In the genomic region with DNA sequence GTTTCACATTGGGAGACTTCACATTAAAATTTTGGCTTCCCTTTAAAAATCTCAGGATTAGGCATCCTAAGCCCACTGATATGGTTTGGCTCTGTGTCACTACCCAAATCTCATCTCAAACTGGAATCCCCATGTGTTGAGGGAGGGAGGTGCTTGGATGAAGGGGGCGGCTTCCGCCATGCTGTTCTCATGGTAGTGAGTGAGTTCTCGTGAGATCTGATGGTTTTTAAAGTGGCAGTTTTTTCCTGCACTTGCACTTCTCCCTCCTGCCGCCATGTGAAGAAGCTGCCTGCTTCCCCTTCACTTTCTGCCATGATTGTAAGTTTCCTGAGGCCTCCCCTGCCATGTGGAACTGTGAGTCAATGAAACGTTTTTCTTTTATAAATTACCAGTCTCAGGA, we compare ENCODE assay signal across 25 cellular contexts.
DNase-seq lines count a peak whose midpoint lies in the region; ATAC-seq, FAIRE-seq and TF ChIP-seq lines count a peak whose summit lies in the region.
"Had no signal": no experiment of that assay in that cellular context is flagged by ENCODE, and none has a peak within 500 bp of the region (broad histone marks: within the 10 kb centered on the region; RNA-seq: fewer than 3 reads in every experiment).

No MANE protein-coding gene starts in this region.

- POLR2A ChIA-PET in K562 (lab: Yijun Ruan, JAX) = no interaction called here

- H3K79me2 ChIP-seq in GM23338 (replicated peaks; ENCODE audit: insufficient read depth) (no peaks in the 10 kb centered on the region), K562 (ENCODE audit: control insufficient read depth, insufficient read depth, low read length) (no peaks in the 10 kb centered on the region)

- H3K4me2 ChIP-seq in GM23338 (no peak overlapping the region), K562 (ENCODE audit: insufficient read depth, low read length) (no peak overlapping the region)
- H3K4me2 ChIP-seq: BLaER1 had no signal

- H3K9me2 ChIP-seq in GM23338 (ENCODE audit: insufficient read depth) = peaks cover 5% of the 10 kb centered on the region; the same call in 1 of the 2 replicates

- H3K9me3 Mint-ChIP-seq in GM23338 = no peaks in the 10 kb centered on the region; the same call in 2 of the 3 replicates

- no peak for TF ChIP-seq RAD21 in K562 (CRISPR knock-in tag; conservative IDR thresholded peaks at IDR 0.05 in 1 of 2, IDR thresholded peaks at IDR 0.05 in 1 of 2)

- H3K4me1 ChIP-seq in GM23338 (ENCODE audit: insufficient read depth) (no peaks in the 10 kb centered on the region), K562 (replicated peaks in 1 of 2; ENCODE audit: control insufficient read depth in 2 of 2, insufficient read depth in 2 of 2, low read length in 2 of 2) (no peaks in the 10 kb centered on the region)
- H3K4me1 ChIP-seq: BE2C had no signal

- H3K36me3 ChIP-seq in GM23338 (ENCODE audit: insufficient read depth) = no peaks in the 10 kb centered on the region
- no peaks in the 10 kb centered on the region for H3K36me3 ChIP-seq in K562 (ENCODE audit: control insufficient read depth, insufficient read depth, low read length)
- H3K36me3 ChIP-seq: BE2C, BLaER1 had no signal

- no peaks in the 10 kb centered on the region for H3K27me3 ChIP-seq in GM23338 (ENCODE audit: insufficient read depth)
- H3K27me3 ChIP-seq in K562 (ENCODE audit: control insufficient read depth in 2 of 2, insufficient read depth in 2 of 2, low read length in 2 of 2) = peaks cover 0 to 6% of the 10 kb centered on the region in 2 experiments; a peak in 1 of 5 replicates
- H3K27me3 ChIP-seq: BE2C, BLaER1 had no signal

- CTCF ChIA-PET in K562 (lab: Yijun Ruan, JAX; ENCODE audit: low intra/inter-chr PET ratio) = no interaction called here

- H3K27ac ChIP-seq in GM23338 (ENCODE audit: low read depth) (no peak overlapping the region), K562 (ENCODE audit: extremely low read depth, low read depth, low read length) (no peak overlapping the region)
- H3K27ac ChIP-seq: BLaER1 had no signal

- no peak for FAIRE-seq in K562 (lab: Jason Lieb, UNC)
- FAIRE-seq: A204.1, GM12891, GM18507 had no signal

- no peak overlapping the region for H3K4me3 ChIP-seq in GM23338
- H3K4me3 ChIP-seq in K562 = no peak overlapping the region
- H3K4me3 ChIP-seq: BLaER1 had no signal

- H3K27me3 Mint-ChIP-seq in GM23338 (ENCODE audit: insufficient read depth, low read depth, poor library complexity) = no peaks in the 10 kb centered on the region

- no peak overlapping the region for H3K4me3 Mint-ChIP-seq in GM23338
- H3K4me3 Mint-ChIP-seq: CD14-positive monocyte; CD4-positive, alpha-beta memory T cell; CD4-positive, CD25-positive, alpha-beta regulatory T cell; CD8-positive, alpha-beta memory T cell had no signal

- H3F3A ChIP-seq in GM23338 (replicated peaks; ENCODE audit: low read depth) = no peaks in the 10 kb centered on the region

- intact Hi-C loops in K562 (cut with micrococcal nuclease) = no loop called here

- BruUV-seq in K562 (replicated peaks; lab: Mats Ljungman, UMichigan) = no TSS peak

- H3K9me3 ChIP-seq in K562 (replicated peaks; ENCODE audit: control insufficient read depth, insufficient read depth, low read depth, low read length) = no peaks in the 10 kb centered on the region
- H3K9me3 ChIP-seq: BE2C had no signal

- TF ChIP-seq POLR2A in K562 (conservative IDR thresholded peaks at IDR 0.05) = no peak

- no peak for TF ChIP-seq CTCF in GM23338 (conservative IDR thresholded peaks at IDR 0.05; ENCODE audit: low read depth in 2 of 2)
- no peak for TF ChIP-seq CTCF in K562 (IDR thresholded peaks at IDR 0.05 in 2 of 3, conservative IDR thresholded peaks at IDR 0.05 in 1 of 3; ENCODE audit: insufficient read depth in 2 of 3, low read depth in 1 of 3, low read length in 3 of 3)

- H3K9ac ChIP-seq in K562 (ENCODE audit: insufficient read depth in 1 of 2, low read depth in 2 of 2, low read length in 2 of 2) = no peak overlapping the region
- H3K9ac ChIP-seq: BLaER1 had no signal

- H2AFZ ChIP-seq in GM23338 (peak overlapping the region; percentile 66; the same call in 1 of the 2 replicates), K562 (ENCODE audit: low read depth, low read length) (no peak overlapping the region)

- 0 out of 3 replicates have a peak, but pooled peaks cover 3% of the 10 kb centered on the region for H3K36me3 Mint-ChIP-seq in GM23338 (ENCODE audit: low read depth)
- H3K36me3 Mint-ChIP-seq: CD14-positive monocyte; CD4-positive, CD25-positive, alpha-beta regulatory T cell had no signal

- ATAC-seq in GM23338 (no peak), K562 (peak; percentile 70), GM18502 (IDR thresholded peaks at IDR 0.05; ENCODE audit: poor library complexity, unreplicated experiment) (no peak)

- no peaks in the 10 kb centered on the region for H3K4me1 Mint-ChIP-seq in GM23338

- no peaks in the 10 kb centered on the region for H3K9me1 ChIP-seq in K562 (ENCODE audit: control insufficient read depth, insufficient read depth, low read length)

- DNase-seq in GM23338 (ENCODE audit: low spot score) = no peak
- no peak for DNase-seq in K562 (ENCODE audit: extremely low read depth in 1 of 4, low spot score in 3 of 4)
- DNase-seq in stromal cell of bone marrow (ENCODE audit: low read depth) = peak; percentile 30
- no peak for DNase-seq in GF-D8 (lab: John Stamatoyannopoulos, UW)
- DNase-seq: 8988T; ACHN; BE2C; C1 segment of cervical spinal cord; CD4-positive, alpha-beta memory T cell; CD4-positive, CD25-positive, alpha-beta regulatory T cell; CD8-positive, alpha-beta memory T cell; COR-L47; DMS 273 treated with DMSO at 0.1 percent for 48 hours; DMS153; DMS53; DMS79; DND-41; EL; GDM1 had no signal

- H3K27ac Mint-ChIP-seq in GM23338 = no peak overlapping the region
- H3K27ac Mint-ChIP-seq: CD14-positive monocyte; CD4-positive, alpha-beta memory T cell had no signal

- in situ Hi-C loops in K562 (cut with MboI) = no loop called here

- TF ChIP-seq EP300 in K562 (IDR thresholded peaks at IDR 0.05; ENCODE audit: low read length) = no peak

- H4K20me1 ChIP-seq in GM23338 (replicated peaks; ENCODE audit: insufficient read depth) = no peaks in the 10 kb centered on the region
- no peaks in the 10 kb centered on the region for H4K20me1 ChIP-seq in K562 (replicated peaks; ENCODE audit: control insufficient read depth, insufficient read depth, low read length)
- H4K20me1 ChIP-seq: BLaER1 had no signal

- 38% methylated on average over 5 of the region's 5 CpGs for WGBS in K562 (ENCODE audit: insufficient coverage, low coverage, missing lambda C conversion rate)

TF ChIP-seq in GM23338, 12 proteins besides CTCF, POLR2A, EP300 and RAD21 (continues in another document):
- TF ChIP-seq POLR2AphosphoS5 (IDR thresholded peaks at IDR 0.05; ENCODE audit: low read depth) (no peak), CREB1 (CRISPR knock-in tag; IDR thresholded peaks at IDR 0.05; ENCODE audit: low read depth) (no peak), JUNB (IDR thresholded peaks at IDR 0.05; ENCODE audit: unreplicated experiment) (no peak)
- TF ChIP-seq, protein P1, sequence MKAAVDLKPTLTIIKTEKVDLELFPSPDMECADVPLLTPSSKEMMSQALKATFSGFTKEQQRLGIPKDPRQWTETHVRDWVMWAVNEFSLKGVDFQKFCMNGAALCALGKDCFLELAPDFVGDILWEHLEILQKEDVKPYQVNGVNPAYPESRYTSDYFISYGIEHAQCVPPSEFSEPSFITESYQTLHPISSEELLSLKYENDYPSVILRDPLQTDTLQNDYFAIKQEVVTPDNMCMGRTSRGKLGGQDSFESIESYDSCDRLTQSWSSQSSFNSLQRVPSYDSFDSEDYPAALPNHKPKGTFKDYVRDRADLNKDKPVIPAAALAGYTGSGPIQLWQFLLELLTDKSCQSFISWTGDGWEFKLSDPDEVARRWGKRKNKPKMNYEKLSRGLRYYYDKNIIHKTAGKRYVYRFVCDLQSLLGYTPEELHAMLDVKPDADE (IDR thresholded peaks at IDR 0.05) = no peak

TF ChIP-seq in K562, 482 proteins besides CTCF, POLR2A, EP300 and RAD21:
- TF ChIP-seq CHD2 (IDR thresholded peaks at IDR 0.05; ENCODE audit: low read depth, low read length) (peak; percentile 68), SAFB2 (IDR thresholded peaks at IDR 0.05; ENCODE audit: borderline replicate concordance, low read depth, low read length, severe bottlenecking) (no peak)
